Comparison of ENCODE assay signal across 21 cellular contexts in the genomic region with DNA sequence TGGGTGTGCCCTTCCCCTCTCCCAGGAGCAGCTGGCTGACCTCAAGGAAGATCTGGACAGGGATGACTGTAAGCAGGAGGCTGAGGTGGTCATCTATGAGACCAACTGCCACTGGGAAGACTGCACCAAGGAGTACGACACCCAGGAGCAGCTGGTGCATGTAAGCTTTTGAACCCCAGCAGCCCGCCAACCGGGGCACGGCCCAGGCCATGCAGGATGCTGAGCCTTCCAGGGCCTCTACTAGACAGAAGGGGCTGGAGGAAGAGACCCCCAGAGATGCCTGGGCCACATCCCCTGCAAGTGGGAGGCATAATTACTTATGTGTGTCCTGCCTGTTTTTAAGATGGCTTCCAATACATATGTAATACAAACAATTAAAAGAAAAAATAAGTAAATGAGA.
"Had no signal": no experiment of that assay in that cellular context is flagged by ENCODE, and none has a peak within 500 bp of the region (broad histone marks: within the 10 kb centered on the region; RNA-seq: fewer than 3 reads in every experiment).

No MANE protein-coding gene starts in this region.

- H3K4me3 Mint-ChIP-seq: dendritic cell treated with granulocyte-macrophage colony-stimulating factor and Interleukin-4, amounts not matched to agents 40 ng/mL and 50 ng/mL, for 4 days; immature natural killer cell; mesothelial cell of epicardium had no signal

- H3K27me3 ChIP-seq: colonic mucosa, esophagus muscularis mucosa, foreskin keratinocyte, gastroesophageal sphincter, left lung had no signal

- H3K36me3 ChIP-seq: colonic mucosa, left lung had no signal

- H3K4me2 ChIP-seq: hepatocyte had no signal

- H3K36me3 Mint-ChIP-seq: immature natural killer cell had no signal

- H3K4me1 ChIP-seq: colonic mucosa, esophagus muscularis mucosa, foreskin keratinocyte, gastroesophageal sphincter, left lung, lower lobe of right lung had no signal

- H3K9me3 Mint-ChIP-seq: dendritic cell treated with granulocyte-macrophage colony-stimulating factor and Interleukin-4, amounts not matched to agents 40 ng/mL and 50 ng/mL, for 4 days; immature natural killer cell had no signal

- DNase-seq: cerebellar nuclear complex; colonic mucosa; cortex of kidney; effector CD8-positive, alpha-beta T cell; foreskin keratinocyte; hypothalamus; immature natural killer cell; islet precursor cell; left cardiac atrium; left ventricle myocardium superior; lower lobe of right lung; mesenchymal stem cell had no signal

- H2AFZ ChIP-seq: hepatocyte had no signal

- H3K4me3 ChIP-seq: colonic mucosa, esophagus muscularis mucosa, gastroesophageal sphincter, hepatocyte, left lung, lower lobe of right lung, mucosa of descending colon had no signal

- ATAC-seq: foreskin keratinocyte, gastroesophageal sphincter, left cardiac atrium, left ventricle myocardium superior, lower lobe of right lung, mucosa of descending colon had no signal

- H3K9me3 ChIP-seq: colonic mucosa, esophagus muscularis mucosa, gastroesophageal sphincter, left lung, lower lobe of right lung, mucosa of descending colon had no signal

- H3K4me1 Mint-ChIP-seq: immature natural killer cell, mesothelial cell of epicardium had no signal

- H3K27ac ChIP-seq: colonic mucosa, esophagus muscularis mucosa, foreskin keratinocyte, gastroesophageal sphincter, hepatocyte, left lung, lower lobe of right lung had no signal

- H3K27ac Mint-ChIP-seq: dendritic cell treated with granulocyte-macrophage colony-stimulating factor and Interleukin-4, amounts not matched to agents 40 ng/mL and 50 ng/mL, for 4 days; immature natural killer cell; mesothelial cell of epicardium had no signal

- H3K79me2 ChIP-seq: hepatocyte had no signal

- FAIRE-seq: endothelial cell of umbilical vein, frontal cortex had no signal
